ENCODE assay signal across 21 cellular contexts in genomic region chr9:136476369-136477150, GRCh38.
"Had no signal": no experiment of that assay in that cellular context is flagged by ENCODE, and none has a peak within 500 bp of the region (broad histone marks: within the 10 kb centered on the region; RNA-seq: fewer than 3 reads in every experiment).

No MANE protein-coding gene starts in this region.

- H3K27ac ChIP-seq: HL-60, KMS-11 had no signal

- FAIRE-seq: HTR-8/SVneo, RCC 7860 had no signal

- H3K9ac ChIP-seq: KMS-11, SK-N-SH had no signal

- H3K4me2 ChIP-seq: KMS-11, SK-N-SH had no signal

- H3K9me3 ChIP-seq: SK-N-SH had no signal

- DNase-seq: IMR-90, Kasumi-1, MM.1S, NCI-H1092 treated with DMSO at 0.1 percent for 48 hours, NCI-H1436, NCI-H187, NCI-H2029, NCI-H2081 treated with DMSO at 0.1 percent for 48 hours, NCI-H2171, NCI-H226, NCI-H446, NCI-H510A, NCI-H524 treated with DMSO at 0.1 percent for 48 hours, NCI-H69, NCI-H774, RPMI8226, SK-N-SH had no signal
